In the genomic region with DNA sequence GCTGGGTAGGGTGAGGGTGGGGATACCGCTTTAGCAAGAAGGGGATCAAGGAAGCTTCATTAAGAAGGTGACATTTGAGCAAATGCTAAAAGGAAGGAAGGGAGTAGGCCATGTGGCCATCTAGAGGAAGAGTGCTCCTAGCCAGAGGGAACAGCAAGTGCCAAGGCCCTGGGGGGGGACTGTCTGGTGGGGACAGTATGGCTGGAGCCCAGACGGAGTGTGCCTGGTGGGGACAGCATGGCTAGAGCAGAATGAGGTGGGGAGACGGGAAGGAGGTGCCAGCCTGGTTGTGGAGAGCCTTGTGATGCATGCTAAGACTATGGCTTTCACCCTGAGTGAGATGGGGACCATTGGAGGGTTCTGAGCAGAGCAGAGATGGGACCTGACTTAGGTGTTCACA, we compare ENCODE assay signal across 15 cellular contexts. TPM values are rescaled to one million over a fixed set of nuclear protein-coding genes. Genes with fewer than 3 reads are reported as not detected.
DNase-seq lines count a peak whose midpoint lies in the region; TF ChIP-seq lines count a peak whose summit lies in the region.
"Had no signal": no experiment of that assay in that cellular context is flagged by ENCODE, and none has a peak within 500 bp of the region (broad histone marks: within the 10 kb centered on the region; RNA-seq: fewer than 3 reads in every experiment).

No MANE protein-coding gene starts in this region.

- H3K79me2 ChIP-seq in osteoblast (ENCODE audit: insufficient read depth, low read length), result peaks cover 27% of the 10 kb centered on the region

- H3K4me3 ChIP-seq in HEK293 (ENCODE audit: low read depth, low read length) (no peak overlapping the region), osteoblast (ENCODE audit: insufficient read depth, low read length) (no peak overlapping the region), H7 (ENCODE audit: insufficient read depth, low read depth, low read length) (no peak overlapping the region)
- H3K4me3 ChIP-seq: esophagus squamous epithelium, tibial nerve had no signal

- CTCF ChIA-PET in HEK293 (lab: Yijun Ruan, JAX), result interaction anchor here (0.7 to 5.3 kb wide), 6 partner anchors 8 to 721 kb away, joined by 3 to 64 read pairs (median 6); partner anchors contain the start of gene B9D2

- H3K27me3 ChIP-seq in osteoblast (ENCODE audit: insufficient read depth, low read length) (no peaks in the 10 kb centered on the region), H7 (ENCODE audit: control insufficient read depth, insufficient read depth, low read length) (peaks cover 27% of the 10 kb centered on the region)
- H3K27me3 ChIP-seq: esophagus squamous epithelium, tibial nerve had no signal

- no peak for TF ChIP-seq CTCF in HEK293 (tag by site-specific recombination; IDR thresholded peaks at IDR 0.05)
- no peak for TF ChIP-seq CTCF in osteoblast (IDR thresholded peaks at IDR 0.05; ENCODE audit: extremely low read depth, low read depth, low read length)
- no peak for TF ChIP-seq CTCF in GM20000 (IDR thresholded peaks at IDR 0.05; ENCODE audit: extremely low read depth, missing control alignments)

- H3K4me3 Mint-ChIP-seq in T-helper 2 cell treated with Interferon-gamma antibody and Interleukin-4, amounts not matched to agents 5 μg/mL and 100 μg/mL, for 36 hours, result peak overlapping the region; percentile 50
- peak overlapping the region; percentile 75 for H3K4me3 Mint-ChIP-seq in activated naive CD8-positive, alpha-beta T cell treated with anti-CD3 and anti-CD28 coated beads for 36 hours

- H2AFZ ChIP-seq in osteoblast (ENCODE audit: low read length), result no peak overlapping the region

- no peaks in the 10 kb centered on the region for H3K9me3 ChIP-seq in HEK293 (ENCODE audit: control insufficient read depth, insufficient read depth, low read depth, low read length)
- H3K9me3 ChIP-seq in osteoblast (ENCODE audit: low read depth, low read length), result no peaks in the 10 kb centered on the region
- H3K9me3 ChIP-seq: Caco-2, esophagus squamous epithelium, tibial nerve had no signal

- H3K27ac Mint-ChIP-seq in T-helper 2 cell treated with Interferon-gamma antibody and Interleukin-4, amounts not matched to agents 5 μg/mL and 100 μg/mL, for 36 hours, result peak overlapping the region; percentile 59
- H3K27ac Mint-ChIP-seq in activated naive CD8-positive, alpha-beta T cell treated with anti-CD3 and anti-CD28 coated beads for 36 hours, result peak overlapping the region; percentile 97

- no peaks in the 10 kb centered on the region for H3K9me3 Mint-ChIP-seq in T-helper 2 cell treated with Interferon-gamma antibody and Interleukin-4, amounts not matched to agents 5 μg/mL and 100 μg/mL, for 36 hours
- H3K9me3 Mint-ChIP-seq in activated naive CD8-positive, alpha-beta T cell treated with anti-CD3 and anti-CD28 coated beads for 36 hours, result no peaks in the 10 kb centered on the region

- H4K20me1 ChIP-seq in osteoblast (ENCODE audit: insufficient read depth, low read length), result peaks cover 21% of the 10 kb centered on the region

- H3K4me1 Mint-ChIP-seq in T-helper 2 cell treated with Interferon-gamma antibody and Interleukin-4, amounts not matched to agents 5 μg/mL and 100 μg/mL, for 36 hours (ENCODE audit: low read depth), result peaks cover 38% of the 10 kb centered on the region
- H3K4me1 Mint-ChIP-seq in activated naive CD8-positive, alpha-beta T cell treated with anti-CD3 and anti-CD28 coated beads for 36 hours, result peaks cover 50% of the 10 kb centered on the region

- POLR2A ChIA-PET in HEK293 (lab: Yijun Ruan, JAX), result interaction anchor here (2.4 kb wide), 1 partner anchor 8 kb away, joined by 22 read pairs; the partner anchor contains the start of gene B9D2

- H3K36me3 Mint-ChIP-seq in T-helper 2 cell treated with Interferon-gamma antibody and Interleukin-4, amounts not matched to agents 5 μg/mL and 100 μg/mL, for 36 hours (ENCODE audit: low read depth), result peaks cover 32% of the 10 kb centered on the region
- H3K36me3 Mint-ChIP-seq in activated naive CD8-positive, alpha-beta T cell treated with anti-CD3 and anti-CD28 coated beads for 36 hours, result peaks cover 29% of the 10 kb centered on the region

- DNase-seq in T-helper 2 cell treated with Interferon-gamma antibody and Interleukin-4, amounts not matched to agents 5 μg/mL and 100 μg/mL, for 36 hours (ENCODE audit: low spot score), result no peak
- no peak for DNase-seq in T-helper 2 cell
- peak; percentile 15 for DNase-seq in activated naive CD8-positive, alpha-beta T cell treated with anti-CD3 and anti-CD28 coated beads for 36 hours
- peak; percentile 44 for DNase-seq in osteoblast (ENCODE audit: insufficient read length, low spot score, missing footprints)
- no peak for DNase-seq in H7
- no peak for DNase-seq in activated effector memory CD4-positive, alpha-beta T cell treated with anti-CD3 and anti-CD28 coated beads, Interleukin-2, amount 50 U/mL, for 16 hours
- no peak for DNase-seq in GM20000 (ENCODE audit: low spot score)
- DNase-seq: aorta, Caco-2, esophagus squamous epithelium, NCI-H2029, NCI-H526, T-helper 9 cell had no signal

- H3K27me3 Mint-ChIP-seq in T-helper 2 cell treated with Interferon-gamma antibody and Interleukin-4, amounts not matched to agents 5 μg/mL and 100 μg/mL, for 36 hours (ENCODE audit: low read depth), result no peaks in the 10 kb centered on the region
- no peaks in the 10 kb centered on the region for H3K27me3 Mint-ChIP-seq in activated naive CD8-positive, alpha-beta T cell treated with anti-CD3 and anti-CD28 coated beads for 36 hours

- H3K4me2 ChIP-seq in osteoblast (ENCODE audit: insufficient read depth, low read length), result no peak overlapping the region

- peaks cover 5% of the 10 kb centered on the region; the same call in 1 of the 2 replicates for H3K4me1 ChIP-seq in HEK293 (ENCODE audit: control insufficient read depth, insufficient read depth, low read length)
- peaks cover 5% of the 10 kb centered on the region for H3K4me1 ChIP-seq in osteoblast (ENCODE audit: insufficient read depth, low read length)

- H3K27ac ChIP-seq in HEK293 (ENCODE audit: extremely low read depth, low read depth, low read length) (no peak overlapping the region), osteoblast (ENCODE audit: low read depth, low read length) (no peak overlapping the region)

- H3K36me3 ChIP-seq in HEK293 (ENCODE audit: control insufficient read depth in 2 of 2, insufficient read depth in 1 of 2, low read length in 2 of 2), result no peaks in the 10 kb centered on the region
- H3K36me3 ChIP-seq in osteoblast (ENCODE audit: insufficient read depth, low read length), result no peaks in the 10 kb centered on the region
- no peaks in the 10 kb centered on the region for H3K36me3 ChIP-seq in H7 (replicated peaks; ENCODE audit: control insufficient read depth, insufficient read depth, low read length)
- H3K36me3 ChIP-seq: esophagus squamous epithelium, tibial nerve had no signal

TF ChIP-seq in HEK293, 187 proteins besides CTCF, POLR2A, EP300 and RAD21:
- TF ChIP-seq SP7 (tag by site-specific recombination; IDR thresholded peaks at IDR 0.05) (peak; percentile 86; the same call in 1 of the 2 replicates), ZBTB20 (tag by site-specific recombination; IDR thresholded peaks at IDR 0.05) (no peak)

RNA-seq across cellular contexts. Expression of gene TGFB1, which starts 2.1 kb away (rescaled TPM):
- 100 to 1,000 TPM; 152 to 154 TPM for total RNA-seq in activated naive CD8-positive, alpha-beta T cell treated with anti-CD3 and anti-CD28 coated beads for 36 hours
- total RNA-seq in osteoblast, result 17.4 and 21.2 TPM in 2 replicates
- total RNA-seq in H7 (2014; rRNA removed; shearing (Covaris generic)), result 8.6 and 11.6 TPM in 2 replicates

RNA-seq across cellular contexts. Expression of gene B9D2, which starts 8.1 kb away (rescaled TPM):
- total RNA-seq in activated naive CD8-positive, alpha-beta T cell treated with anti-CD3 and anti-CD28 coated beads for 36 hours, result 1 to 10 TPM; 6.4 to 8.1 TPM
- total RNA-seq in osteoblast, result 5.6 and 6.5 TPM in 2 replicates
- total RNA-seq in H7 (2014; rRNA removed; shearing (Covaris generic)), result 1.1 and 2.9 TPM in 2 replicates

RNA-seq across cellular contexts. Expression of gene TMEM91, which starts 20.5 kb away (rescaled TPM):
- 1 to 10 TPM; 4.0 to 4.5 TPM for total RNA-seq in activated naive CD8-positive, alpha-beta T cell treated with anti-CD3 and anti-CD28 coated beads for 36 hours
- total RNA-seq in osteoblast, result 5.9 and 6.2 TPM in 2 replicates
- 8.4 and 13.3 TPM in 2 replicates for total RNA-seq in H7 (2014; rRNA removed; shearing (Covaris generic))

RNA-seq across cellular contexts. Expression of gene EXOSC5, which starts 41.4 kb away (rescaled TPM):
- 10 to 100 TPM; 43.5 to 44.6 TPM for total RNA-seq in activated naive CD8-positive, alpha-beta T cell treated with anti-CD3 and anti-CD28 coated beads for 36 hours
- 13.3 and 14.5 TPM in 2 replicates for total RNA-seq in osteoblast
- total RNA-seq in H7 (2014; rRNA removed; shearing (Covaris generic)), result 79.6 and 83.0 TPM in 2 replicates

RNA-seq across cellular contexts. Expression of gene BCKDHA, which starts 41.8 kb away (rescaled TPM):
- total RNA-seq in activated naive CD8-positive, alpha-beta T cell treated with anti-CD3 and anti-CD28 coated beads for 36 hours, result 10 to 100 TPM; 21.3 to 28.0 TPM
- total RNA-seq in osteoblast, result 33.9 and 37.3 TPM in 2 replicates
- total RNA-seq in H7 (2014; rRNA removed; shearing (Covaris generic)), result 36.0 and 53.1 TPM in 2 replicates

Comparison
In these comparisons a context has a peak if more than half of its experiments do, and no peak if none do; other contexts are left out.
1. DNase-seq: peak in activated naive CD8-positive, alpha-beta T cell treated with anti-CD3 and anti-CD28 coated beads for 36 hours (single experiment) and osteoblast (single experiment); none in T-helper 2 cell treated with Interferon-gamma antibody and Interleukin-4, amounts not matched to agents 5 μg/mL and 100 μg/mL, for 36 hours (single experiment), T-helper 2 cell (0 of 5), H7 (single experiment), activated effector memory CD4-positive, alpha-beta T cell treated with anti-CD3 and anti-CD28 coated beads, Interleukin-2, amount 50 U/mL, for 16 hours (single experiment) and GM20000 (single experiment).